Comparison of ENCODE assay signal across 14 cellular contexts in the genomic region with DNA sequence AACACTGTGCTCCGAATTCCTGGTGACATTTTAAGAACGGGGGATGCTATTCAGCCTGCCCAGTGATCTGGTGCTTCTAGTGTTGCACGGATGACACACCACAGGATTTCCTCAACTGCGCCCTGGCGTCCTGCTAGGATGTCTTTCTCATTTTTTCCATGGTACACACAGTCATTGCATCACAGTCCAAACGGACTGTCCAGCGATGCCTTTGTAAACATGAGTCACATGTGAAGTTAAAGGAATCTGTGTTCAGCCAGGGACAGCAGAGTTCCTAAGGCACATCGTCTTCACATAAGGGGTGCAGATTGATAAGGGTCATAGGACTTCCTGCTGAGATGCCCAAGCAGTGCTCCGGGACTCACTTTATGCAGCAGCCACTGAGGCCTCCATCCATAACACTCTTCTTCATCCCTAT. TPM values are rescaled to one million over a fixed set of nuclear protein-coding genes. Genes with fewer than 3 reads are reported as not detected.
DNase-seq lines count a peak whose midpoint lies in the region; ATAC-seq, FAIRE-seq and TF ChIP-seq lines count a peak whose summit lies in the region.
"Had no signal": no experiment of that assay in that cellular context is flagged by ENCODE, and none has a peak within 500 bp of the region (broad histone marks: within the 10 kb centered on the region; RNA-seq: fewer than 3 reads in every experiment).

No MANE protein-coding gene starts in this region.

- no peaks in the 10 kb centered on the region for H3K27me3 ChIP-seq in heart left ventricle
- H3K27me3 ChIP-seq in left ventricle myocardium inferior (ENCODE audit: low read depth) = peaks cover 18% of the 10 kb centered on the region
- no peaks in the 10 kb centered on the region for H3K27me3 ChIP-seq in MM.1S (replicated peaks; ENCODE audit: insufficient read depth, low read length)
- H3K27me3 ChIP-seq: testis had no signal

- H3K9ac ChIP-seq in MM.1S (ENCODE audit: low read length) = no peak overlapping the region

- no peak for DNase-seq in heart left ventricle
- DNase-seq in left ventricle myocardium inferior = no peak
- peak; percentile 86 for DNase-seq in amniotic stem cell (lab: John Stamatoyannopoulos, UW)
- DNase-seq in iris pigment epithelial cell (ENCODE audit: low read depth) = peak; percentile 96
- peak; percentile 30 for DNase-seq in urothelium cell line (ENCODE audit: low spot score)
- DNase-seq in MM.1S = no peak
- DNase-seq: AML-193; NCI-H510A treated with DMSO at 0.1 percent for 48 hours; stimulated activated CD4-positive, alpha-beta T cell treated with anti-CD3 and anti-CD28 coated beads, Interleukin-4, amount 100 ng/mL, for 24 hours; SW 1271; testis had no signal

- H3K4me3 ChIP-seq in heart left ventricle (no peak overlapping the region), left ventricle myocardium inferior (no peak overlapping the region), MM.1S (ENCODE audit: low read length) (no peak overlapping the region)
- H3K4me3 ChIP-seq: cardiac muscle cell, testis had no signal

- H3K9me2 ChIP-seq in MM.1S (replicated peaks; ENCODE audit: insufficient read depth, low read length) = no peaks in the 10 kb centered on the region

- no peaks in the 10 kb centered on the region for H3K79me2 ChIP-seq in MM.1S (ENCODE audit: low read length)

- H4K20me1 ChIP-seq in MM.1S (ENCODE audit: insufficient read depth, low read length) = no peaks in the 10 kb centered on the region

- no peak overlapping the region for H3K27ac ChIP-seq in heart left ventricle
- H3K27ac ChIP-seq in left ventricle myocardium inferior (replicated peaks) = no peak overlapping the region
- no peak overlapping the region for H3K27ac ChIP-seq in MM.1S (ENCODE audit: low read length)
- H3K27ac ChIP-seq: cardiac muscle cell, testis had no signal

- H3F3A ChIP-seq in MM.1S (ENCODE audit: insufficient read depth, low read length) = peaks cover 14% of the 10 kb centered on the region

- H3K36me3 ChIP-seq in heart left ventricle = no peaks in the 10 kb centered on the region
- no peaks in the 10 kb centered on the region for H3K36me3 ChIP-seq in left ventricle myocardium inferior
- no peaks in the 10 kb centered on the region for H3K36me3 ChIP-seq in MM.1S (replicated peaks; ENCODE audit: insufficient read depth, low read length)
- H3K36me3 ChIP-seq: cardiac muscle cell had no signal

- no peak overlapping the region for H3K4me2 ChIP-seq in MM.1S (ENCODE audit: low read depth, low read length)

- no peaks in the 10 kb centered on the region for H3K9me3 ChIP-seq in heart left ventricle
- no peaks in the 10 kb centered on the region for H3K9me3 ChIP-seq in left ventricle myocardium inferior (replicated peaks)
- no peaks in the 10 kb centered on the region for H3K9me3 ChIP-seq in MM.1S (replicated peaks; ENCODE audit: insufficient read depth, low read length)
- H3K9me3 ChIP-seq: testis had no signal

- FAIRE-seq in urothelium cell line (lab: Jason Lieb, UNC) = no peak

- H3K4me1 ChIP-seq in heart left ventricle (no peaks in the 10 kb centered on the region), left ventricle myocardium inferior (no peaks in the 10 kb centered on the region), MM.1S (ENCODE audit: low read length) (peaks cover 27% of the 10 kb centered on the region)
- H3K4me1 ChIP-seq: testis had no signal

- H2AFZ ChIP-seq in MM.1S (ENCODE audit: low read length) = no peak overlapping the region

- intact Hi-C loops in heart left ventricle (cut with DNase I) (no loop called here), left ventricle myocardium inferior (cut with micrococcal nuclease) (no loop called here)

- 59 to 67% (median 65%) methylated on average over 9 of the region's 9 CpGs for WGBS in heart left ventricle, 4 donors

- no peak for TF ChIP-seq CTCF in heart left ventricle (IDR thresholded peaks at IDR 0.05)
- TF ChIP-seq CTCF in left ventricle myocardium inferior (IDR thresholded peaks at IDR 0.05; ENCODE audit: borderline replicate concordance) = no peak
- TF ChIP-seq CTCF in MM.1S (IDR thresholded peaks at IDR 0.05; ENCODE audit: low read length) = no peak

- no peak for TF ChIP-seq POLR2A in heart left ventricle (IDR thresholded peaks at IDR 0.05)

- ATAC-seq in heart left ventricle = peak in 3 of 4 donors; percentile 14 to 72 (median 32)
- no peak for ATAC-seq in HG03135 (IDR thresholded peaks at IDR 0.05; ENCODE audit: unreplicated experiment)
- ATAC-seq in HG03432 (IDR thresholded peaks at IDR 0.05; ENCODE audit: unreplicated experiment) = no peak

RNA-seq across cellular contexts. Expression of gene PTPN3, which starts 9.3 kb away (rescaled TPM):
- total RNA-seq in heart left ventricle (10 to 100 TPM; 22.1 to 77.0 (median 52.3) TPM), left ventricle myocardium inferior (27.4 TPM)
- polyA plus RNA-seq in heart left ventricle = 10 to 100 TPM in 1 of 2 donors, 1 to 10 TPM in 1; 6.9 to 14.6 TPM

Comparison
In these comparisons a context has a peak if more than half of its experiments do, and no peak if none do; other contexts are left out.
1. ATAC-seq: peak in heart left ventricle (3 of 4); none in HG03135 (single experiment) and HG03432 (single experiment).
2. DNase-seq: peak in amniotic stem cell (single experiment), iris pigment epithelial cell (single experiment) and urothelium cell line (single experiment); none in heart left ventricle (0 of 5), left ventricle myocardium inferior (single experiment) and MM.1S (single experiment).